Comparison of ENCODE assay signal across 8 cellular contexts in the genomic region with DNA sequence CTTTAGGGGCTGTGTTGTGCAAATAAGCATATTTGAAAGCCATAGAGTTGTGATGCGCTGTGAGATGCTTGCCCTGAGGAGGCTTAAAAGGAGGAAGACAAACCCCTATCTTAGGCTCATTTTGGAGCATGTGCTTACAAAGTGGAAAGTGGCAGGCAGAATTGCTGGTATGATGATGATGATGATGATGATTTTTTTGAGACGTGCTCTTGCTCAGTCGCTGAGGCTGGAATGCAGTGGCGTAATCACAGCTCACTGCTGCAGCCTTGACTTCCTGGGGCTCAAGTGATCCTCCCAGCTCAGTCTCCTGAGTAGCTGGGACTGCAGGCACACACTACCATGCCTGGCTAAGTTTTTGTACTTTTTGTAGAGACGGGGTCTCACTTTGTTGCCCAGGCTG. TPM values are rescaled to one million over a fixed set of nuclear protein-coding genes. Genes with fewer than 3 reads are reported as not detected.
DNase-seq lines count a peak whose midpoint lies in the region; ATAC-seq and TF ChIP-seq lines count a peak whose summit lies in the region.

No MANE protein-coding gene starts in this region.

- TF ChIP-seq POLR2A in HCT116 (IDR thresholded peaks at IDR 0.05; ENCODE audit: borderline replicate concordance, extremely low read depth, insufficient read depth, insufficient read length): no peak

- peak overlapping the region; percentile 82; the same call in 1 of the 2 replicates for H3K9ac ChIP-seq in HCT116 (ENCODE audit: low read length)

- peak overlapping the region; percentile 80 for H3K4me2 ChIP-seq in HCT116 (ENCODE audit: low read length)

- intact Hi-C loops in HCT116 (cut with micrococcal nuclease): no loop called here

- peaks cover 4% of the 10 kb centered on the region for H3K36me3 Mint-ChIP-seq in progenitor cell of endocrine pancreas (ENCODE audit: insufficient read depth)

- RAD21 ChIA-PET in HCT116 (lab: Charles Lee; ENCODE audit: low non-redundant PET in 1 of 2, low total read pairs in 2 of 2, uncharacterized antibody in 2 of 2, unreplicated experiment in 2 of 2): no interaction called here

- no TSS peak for BruUV-seq in HCT116 (replicated peaks; lab: Mats Ljungman, UMichigan)

- no peaks in the 10 kb centered on the region for H3K9me3 ChIP-seq in HCT116 (ENCODE audit: control insufficient read depth in 1 of 2, insufficient read depth in 1 of 2, low read depth in 1 of 2, low read length in 2 of 2)

- no peaks in the 10 kb centered on the region for H4K20me1 ChIP-seq in HCT116 (ENCODE audit: insufficient read depth)

- peaks cover 17 to 22% of the 10 kb centered on the region in 2 experiments for H3K4me1 ChIP-seq in HCT116 (ENCODE audit: control insufficient read depth in 1 of 2, insufficient read depth in 2 of 2, low read length in 2 of 2)

- TF ChIP-seq RAD21 in HCT116 (IDR thresholded peaks at IDR 0.05; ENCODE audit: low read depth): no peak

- peaks cover 0 to 5% of the 10 kb centered on the region in 2 experiments; a peak in 1 of 4 replicates for H3K36me3 ChIP-seq in HCT116 (ENCODE audit: control insufficient read depth in 1 of 2, insufficient read depth in 2 of 2, low read length in 2 of 2)

- peak overlapping the region; percentile 76 to 95; a peak in 3 of 4 replicates for H3K4me3 ChIP-seq in HCT116 (replicated peaks in 1 of 2; ENCODE audit: low read depth in 1 of 2, low read length in 2 of 2)

- POLR2A ChIA-PET in HCT116 (lab: Charles Lee): no interaction called here

- H3K79me2 ChIP-seq in HCT116 (ENCODE audit: insufficient read depth, low read length): peaks cover 56% of the 10 kb centered on the region

- no peaks in the 10 kb centered on the region for H3K27me3 Mint-ChIP-seq in progenitor cell of endocrine pancreas

- no peak for DNase-seq in HCT116 (ENCODE audit: low read depth, low spot score)
- peak; percentile 36 for DNase-seq in SKM-1 treated with dmso at 0.1 percent for 144 hours (lab: John Stamatoyannopoulos, UW; ENCODE audit: unreplicated experiment)
- DNase-seq in epithelial cell of prostate (ENCODE audit: low read depth, low spot score): no peak
- no peak for DNase-seq in progenitor cell of endocrine pancreas (ENCODE audit: low spot score, unreplicated experiment)
- DNase-seq in DMS 273 (lab: John Stamatoyannopoulos, UW; ENCODE audit: unreplicated experiment): no peak

- peaks cover 24% of the 10 kb centered on the region for H3K4me1 Mint-ChIP-seq in progenitor cell of endocrine pancreas (ENCODE audit: low read depth)

- peak overlapping the region; percentile 90 for H3K4me3 Mint-ChIP-seq in progenitor cell of endocrine pancreas (ENCODE audit: low read depth)

- peak overlapping the region; percentile 73 for H3K27ac Mint-ChIP-seq in progenitor cell of endocrine pancreas

- CTCF ChIA-PET in HCT116 (lab: Charles Lee): no interaction called here

- H2AFZ ChIP-seq in HCT116 (ENCODE audit: low read depth, low read length, poor library complexity, severe bottlenecking): no peak overlapping the region

- no peak overlapping the region for H3K27ac ChIP-seq in HCT116 (ENCODE audit: low read depth, low read length)
- H3K27ac ChIP-seq in epithelial cell of prostate: peak overlapping the region; percentile 96

- ATAC-seq in HCT116 (no peak), HG02678 (IDR thresholded peaks at IDR 0.05; ENCODE audit: unreplicated experiment) (no peak), GM18519 (IDR thresholded peaks at IDR 0.05; ENCODE audit: low FRiP score, unreplicated experiment) (no peak), GM21825 (IDR thresholded peaks at IDR 0.05; ENCODE audit: unreplicated experiment) (no peak)

- no peaks in the 10 kb centered on the region for H3K27me3 ChIP-seq in HCT116 (ENCODE audit: insufficient read depth, low read length)

- no peaks in the 10 kb centered on the region for H3K9me2 ChIP-seq in HCT116 (ENCODE audit: insufficient read depth)

- no peak for TF ChIP-seq CTCF in HCT116 (IDR thresholded peaks at IDR 0.05 in 2 of 3, conservative IDR thresholded peaks at IDR 0.05 in 1 of 3; ENCODE audit: borderline replicate concordance in 1 of 3, insufficient read depth in 1 of 3, low read depth in 2 of 3, low read length in 2 of 3)
- TF ChIP-seq CTCF in progenitor cell of endocrine pancreas (IDR thresholded peaks at IDR 0.05; ENCODE audit: unreplicated experiment): no peak

- no peaks in the 10 kb centered on the region for H3K9me3 Mint-ChIP-seq in progenitor cell of endocrine pancreas (ENCODE audit: low read depth)

TF ChIP-seq in HCT116, 20 proteins besides CTCF, POLR2A, EP300 and RAD21:
- TF ChIP-seq CEBPB (IDR thresholded peaks at IDR 0.05; ENCODE audit: low read depth) (no peak), YY1 (IDR thresholded peaks at IDR 0.05; ENCODE audit: extremely low read depth, insufficient replicate concordance, low read depth, low read length) (no peak), REST (IDR thresholded peaks at IDR 0.05; ENCODE audit: low read depth) (no peak), ELF1 (IDR thresholded peaks at IDR 0.05; ENCODE audit: borderline replicate concordance, low read depth) (no peak), JUND (IDR thresholded peaks at IDR 0.05) (no peak), SRF (IDR thresholded peaks at IDR 0.05; ENCODE audit: low read depth) (no peak), ZFX (IDR thresholded peaks at IDR 0.05) (no peak), ZNF274 (IDR thresholded peaks at IDR 0.05; ENCODE audit: low read depth, low read length) (no peak)

RNA-seq across cellular contexts. Expression of gene CNOT8, which starts 1.7 kb away (rescaled TPM):
- total RNA-seq in HCT116 (2021; ENCODE audit: unreplicated experiment) (45.0 TPM), progenitor cell of endocrine pancreas (55.4 and 56.4 TPM in 2 replicates)
- 34.5 and 39.1 TPM in 2 replicates for polyA plus RNA-seq in HCT116 (2012)

RNA-seq across cellular contexts. Expression of gene FAXDC2, which starts 9.7 kb away (rescaled TPM):
- 0.22 TPM for total RNA-seq in HCT116 (2021; ENCODE audit: unreplicated experiment)
- 0.27 and 0.68 TPM in 2 replicates for polyA plus RNA-seq in HCT116 (2012)
- total RNA-seq in progenitor cell of endocrine pancreas: 14.8 and 15.8 TPM in 2 replicates

Comparison
In these comparisons a context has a peak if more than half of its experiments do, and no peak if none do; other contexts are left out.
1. RNA of gene FAXDC2, which starts 9.7 kb away (total RNA-seq): 14.8 to 15.8 TPM in progenitor cell of endocrine pancreas; 0.22 TPM in HCT116 (single experiment); every median in the first group is over 10 times any median in the second.